ENCODE assay signal across 10 cellular contexts in the genomic region with DNA sequence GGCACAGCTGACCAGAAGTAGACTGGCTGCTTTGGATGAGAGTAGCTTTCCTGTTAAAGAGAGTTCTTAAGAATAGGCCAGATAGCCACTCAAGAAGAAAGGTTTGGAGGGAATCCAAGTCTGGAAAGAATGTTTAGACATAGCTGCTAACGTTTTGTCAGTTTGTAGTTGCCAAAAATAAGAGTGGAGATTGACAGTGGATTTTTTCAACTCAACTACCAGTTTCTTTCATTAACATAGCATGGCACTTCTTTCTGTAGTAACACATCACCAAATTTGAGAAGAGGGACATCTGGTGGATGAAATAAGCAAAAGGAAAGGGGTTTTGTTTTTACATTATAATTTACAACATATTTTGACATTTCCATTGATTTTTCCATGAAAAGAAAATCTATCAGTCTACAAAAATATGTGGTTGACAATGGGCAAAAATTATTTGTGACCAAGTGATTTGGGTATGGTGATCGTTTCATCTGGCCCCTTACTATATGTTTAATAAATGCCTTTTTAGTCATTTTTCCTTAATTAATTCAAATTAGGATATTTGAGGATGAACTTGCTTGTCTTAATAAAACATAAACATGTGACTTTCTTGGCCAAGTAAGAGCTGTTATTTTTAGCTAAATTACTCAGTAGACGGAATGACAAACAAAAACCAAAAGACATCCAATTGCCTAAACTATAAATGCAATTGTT.
DNase-seq lines count a peak whose midpoint lies in the region; ATAC-seq and TF ChIP-seq lines count a peak whose summit lies in the region.
"Had no signal": no experiment of that assay in that cellular context is flagged by ENCODE, and none has a peak within 500 bp of the region (broad histone marks: within the 10 kb centered on the region; RNA-seq: fewer than 3 reads in every experiment).

No MANE protein-coding gene starts in this region.

- H3K36me3 ChIP-seq in A673 (ENCODE audit: insufficient read depth, low read length, poor library complexity, severe bottlenecking) = no peaks in the 10 kb centered on the region
- H3K36me3 ChIP-seq: SJSA1 had no signal

- BruUV-seq in A673 (replicated peaks; lab: Mats Ljungman, UMichigan) = no TSS peak

- H3K4me3 ChIP-seq in A673 (ENCODE audit: low read depth, low read length, poor library complexity, severe bottlenecking) = no peak overlapping the region
- no peak overlapping the region for H3K4me3 ChIP-seq in GM12864 (ENCODE audit: low read depth, low read length)
- H3K4me3 ChIP-seq: SJSA1 had no signal

- peak; percentile 71 for TF ChIP-seq CTCF in A673 (conservative IDR thresholded peaks at IDR 0.05; ENCODE audit: low read depth, low read length)
- peak; percentile 12 for TF ChIP-seq CTCF in GM12864 (IDR thresholded peaks at IDR 0.05; ENCODE audit: low read depth, low read length, missing control alignments)

- DNase-seq in A673 (ENCODE audit: low spot score) (peak; percentile 55), GM12864 (ENCODE audit: low read depth) (no peak), inferior parietal cortex (ENCODE audit: extremely low spot score) (peak; percentile 63), T-helper 17 cell (no peak)
- no peak for DNase-seq in NK-92 treated with Interleukin-12 subunit alpha and Interleukin-12 subunit beta, amount 100 ng/mL, for 24 hours (lab: John Stamatoyannopoulos, UW)
- no peak for DNase-seq in stimulated activated CD4-positive, alpha-beta T cell treated with anti-CD3 and anti-CD28 coated beads, Interleukin-2, amount 100 ng/mL, for 24 hours

- no peaks in the 10 kb centered on the region for H3K4me1 Mint-ChIP-seq in T-helper 17 cell

- CTCF ChIA-PET in A673 (lab: Charles Lee) = no interaction called here

- ATAC-seq in SK-N-SH treated with all-trans-retinoic acid at 6 μM for 48 hours = peak; percentile 53; the same call in 2 of the 3 replicates
- no peak for ATAC-seq in GM19455 (IDR thresholded peaks at IDR 0.05; ENCODE audit: unreplicated experiment)
- no peak for ATAC-seq in T-helper 17 cell

- POLR2A ChIA-PET in A673 (lab: Charles Lee; ENCODE audit: low non-redundant PET) = no interaction called here

- no peaks in the 10 kb centered on the region for H3K36me3 Mint-ChIP-seq in T-helper 17 cell (ENCODE audit: low read depth)

- H3K27ac ChIP-seq in A673 (ENCODE audit: low read depth, low read length, poor library complexity, severe bottlenecking) = no peak overlapping the region
- H3K27ac ChIP-seq: SJSA1 had no signal

- H3K27me3 ChIP-seq in A673 (replicated peaks; ENCODE audit: insufficient read depth, low read depth, low read length, poor library complexity) = no peaks in the 10 kb centered on the region
- H3K27me3 ChIP-seq: SJSA1 had no signal

- no peak overlapping the region for H3K4me3 Mint-ChIP-seq in T-helper 17 cell
- H3K4me3 Mint-ChIP-seq: stimulated activated naive CD8-positive, alpha-beta T cell treated with anti-CD3 and anti-CD28 coated beads, Interleukin-15, Interleukin-2, amounts not matched to agents 100 ng/mL and 50 ng/mL, for 24 hours had no signal

- peaks cover 29% of the 10 kb centered on the region for H3K4me1 ChIP-seq in A673 (ENCODE audit: insufficient read depth, low read length, poor library complexity, severe bottlenecking)
- H3K4me1 ChIP-seq: SJSA1 had no signal

- intact Hi-C loops in A673 (cut with micrococcal nuclease; ENCODE audit: unreplicated experiment) = loop anchor here (2.0 kb wide), 1 partner anchor 117 kb away; no protein-coding TSS in a partner anchor

- H3K27ac Mint-ChIP-seq in T-helper 17 cell = no peak overlapping the region
- H3K27ac Mint-ChIP-seq: stimulated activated naive CD8-positive, alpha-beta T cell treated with anti-CD3 and anti-CD28 coated beads, Interleukin-15, Interleukin-2, amounts not matched to agents 100 ng/mL and 50 ng/mL, for 24 hours had no signal

- H3K27me3 Mint-ChIP-seq in T-helper 17 cell = no peaks in the 10 kb centered on the region
- H3K27me3 Mint-ChIP-seq: stimulated activated naive CD8-positive, alpha-beta T cell treated with anti-CD3 and anti-CD28 coated beads, Interleukin-15, Interleukin-2, amounts not matched to agents 100 ng/mL and 50 ng/mL, for 24 hours had no signal

- H3K9me3 ChIP-seq in A673 (ENCODE audit: low read depth, low read length, poor library complexity, severe bottlenecking) (no peaks in the 10 kb centered on the region), T-helper 17 cell (ENCODE audit: control insufficient read depth, low read length, poor library complexity, severe bottlenecking) (no peaks in the 10 kb centered on the region)
- H3K9me3 ChIP-seq: SJSA1 had no signal

TF ChIP-seq in SK-N-SH treated with all-trans-retinoic acid at 6 μM for 48 hours, 23 proteins besides CTCF, POLR2A, EP300 and RAD21:
- TF ChIP-seq, protein P1, sequence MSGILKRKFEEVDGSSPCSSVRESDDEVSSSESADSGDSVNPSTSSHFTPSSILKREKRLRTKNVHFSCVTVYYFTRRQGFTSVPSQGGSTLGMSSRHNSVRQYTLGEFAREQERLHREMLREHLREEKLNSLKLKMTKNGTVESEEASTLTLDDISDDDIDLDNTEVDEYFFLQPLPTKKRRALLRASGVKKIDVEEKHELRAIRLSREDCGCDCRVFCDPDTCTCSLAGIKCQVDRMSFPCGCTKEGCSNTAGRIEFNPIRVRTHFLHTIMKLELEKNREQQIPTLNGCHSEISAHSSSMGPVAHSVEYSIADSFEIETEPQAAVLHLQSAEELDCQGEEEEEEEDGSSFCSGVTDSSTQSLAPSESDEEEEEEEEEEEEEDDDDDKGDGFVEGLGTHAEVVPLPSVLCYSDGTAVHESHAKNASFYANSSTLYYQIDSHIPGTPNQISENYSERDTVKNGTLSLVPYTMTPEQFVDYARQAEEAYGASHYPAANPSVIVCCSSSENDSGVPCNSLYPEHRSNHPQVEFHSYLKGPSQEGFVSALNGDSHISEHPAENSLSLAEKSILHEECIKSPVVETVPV (CRISPR knock-in tag; IDR thresholded peaks at IDR 0.05) = no peak
- TF ChIP-seq ISL1 (CRISPR knock-in tag; IDR thresholded peaks at IDR 0.05) = peak; percentile 37

Comparison
In these comparisons a context has a peak if more than half of its experiments do, and no peak if none do; other contexts are left out.
1. DNase-seq: peak in A673 (single experiment) and inferior parietal cortex (single experiment); none in GM12864 (single experiment), NK-92 treated with Interleukin-12 subunit alpha and Interleukin-12 subunit beta, amount 100 ng/mL, for 24 hours (single experiment), stimulated activated CD4-positive, alpha-beta T cell treated with anti-CD3 and anti-CD28 coated beads, Interleukin-2, amount 100 ng/mL, for 24 hours (0 of 2) and T-helper 17 cell (0 of 3).